ENCODE assay signal across 8 cellular contexts in genomic region chr3:158494657-158495056, GRCh38.
"Had no signal": no experiment of that assay in that cellular context is flagged by ENCODE, and none has a peak within 500 bp of the region (broad histone marks: within the 10 kb centered on the region; RNA-seq: fewer than 3 reads in every experiment).

No MANE protein-coding gene starts in this region.

- DNase-seq: GM23248, GOT3, H7, HFFc6, IMR-90, KBM-7 had no signal

- H3K4me3 ChIP-seq: GM23248, HAP-1 had no signal

- H3K36me3 ChIP-seq: HAP-1 had no signal

- H3K9me3 ChIP-seq: HAP-1 had no signal

- H3K27ac ChIP-seq: GM23248 had no signal

- H3K27ac Mint-ChIP-seq: HFFc6 had no signal

- H3K4me3 Mint-ChIP-seq: HFFc6 had no signal

- ATAC-seq: HCT116 had no signal

- H3K4me1 ChIP-seq: HAP-1 had no signal
